ENCODE assay signal across 27 cellular contexts in the genomic region with DNA sequence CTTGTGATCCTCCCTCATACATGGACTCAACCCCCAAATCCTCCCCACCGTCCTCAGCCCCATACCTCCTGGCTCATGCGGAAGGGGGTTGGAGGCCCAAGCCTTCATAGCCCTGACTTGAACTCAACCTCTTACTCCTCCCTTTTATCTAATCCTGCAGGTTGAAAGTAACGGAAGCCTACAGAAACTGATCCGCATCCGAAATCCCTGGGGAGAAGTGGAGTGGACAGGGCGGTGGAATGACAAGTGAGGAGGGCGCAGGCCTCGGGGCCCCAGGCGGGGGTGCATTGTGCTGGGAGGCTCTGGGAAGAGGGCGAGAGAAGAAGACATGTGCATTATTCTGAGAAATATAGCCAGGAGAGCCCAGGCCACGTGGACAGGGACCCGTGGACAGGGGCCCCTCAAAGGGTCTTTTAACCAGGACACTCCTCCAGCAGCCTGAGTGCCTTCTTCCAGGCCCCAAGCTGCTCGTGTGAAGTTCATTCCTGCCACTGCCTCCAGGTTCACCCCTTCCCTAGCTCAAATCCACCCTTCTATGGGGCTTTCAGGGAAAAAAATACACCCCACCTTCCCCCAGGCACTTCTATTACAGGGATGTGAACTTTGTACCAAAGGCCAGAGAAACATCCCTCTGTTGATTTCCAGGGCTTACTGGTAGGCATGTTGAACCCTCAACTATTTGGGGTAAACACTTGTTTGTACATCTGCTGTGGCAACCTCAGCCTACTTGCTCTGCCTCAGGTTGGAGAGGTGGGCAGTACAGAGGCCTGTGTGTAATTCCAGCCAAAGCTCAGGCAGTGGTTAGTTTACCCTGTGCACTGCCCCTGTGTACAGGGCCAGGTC.
"Had no signal": no experiment of that assay in that cellular context is flagged by ENCODE, and none has a peak within 500 bp of the region (broad histone marks: within the 10 kb centered on the region; RNA-seq: fewer than 3 reads in every experiment).

No MANE protein-coding gene starts in this region.

- H3K4me3 ChIP-seq: adrenal gland, ascending aorta, esophagus muscularis mucosa, heart right ventricle, lower lobe of right lung, pancreas, psoas muscle, testis, transverse colon had no signal

- H3K4me3 Mint-ChIP-seq: activated CD4-positive, alpha-beta memory T cell treated with anti-CD3 and anti-CD28 coated beads for 36 hours; activated CD4-positive, alpha-beta T cell treated with anti-CD3 and anti-CD28 coated beads, Interleukin-2, amount 10 ng/mL, durations not matched to agents 24 days and 14 days; activated naive CD8-positive, alpha-beta T cell; activated T-cell treated with anti-CD3 and anti-CD28 coated beads, Interleukin-2, amount 50 U/mL, for 24 hours; T-helper 17 cell had no signal

- H3K27ac ChIP-seq: adrenal gland, ascending aorta, brain microvascular endothelial cell, esophagus muscularis mucosa, foreskin keratinocyte, lower lobe of right lung, neutrophil, pancreas, psoas muscle, testis, transverse colon, WERI-Rb-1 had no signal

- H3K27ac Mint-ChIP-seq: activated CD4-positive, alpha-beta T cell treated with anti-CD3 and anti-CD28 coated beads, Interleukin-2, amount 10 ng/mL, durations not matched to agents 24 days and 14 days; activated T-cell treated with anti-CD3 and anti-CD28 coated beads, Interleukin-2, amount 50 U/mL, for 24 hours; activated T-helper 2 cell treated with anti-CD3 and anti-CD28 coated beads, Interferon-gamma antibody, Interleukin-2, Interleukin-4, amounts not matched to agents 10 μg/mL and 5 μg/mL and 100 μg/mL, durations not matched to agents 14 hours and 24 hours and 36 hours; nephron; T-helper 17 cell had no signal

- DNase-seq: activated CD4-positive, alpha-beta memory T cell treated with anti-CD3 and anti-CD28 coated beads for 36 hours; activated CD4-positive, alpha-beta T cell treated with anti-CD3 and anti-CD28 coated beads, Interleukin-2, amount 10 ng/mL, durations not matched to agents 24 days and 14 days; activated CD4-positive, CD25-positive, alpha-beta regulatory T cell treated with anti-CD3 and anti-CD28 coated beads, Interleukin-2, amount 50 U/mL, for 72 hours; activated CD8-positive, alpha-beta memory T cell treated with anti-CD3 and anti-CD28 coated beads, Interleukin-2, amount 50 U/mL, for 48 hours; activated naive CD4-positive, alpha-beta T cell treated with Interleukin-2 at 50 U/mL for 16 hours; activated T-cell treated with anti-CD3 and anti-CD28 coated beads, Interleukin-2, amount 50 U/mL, for 24 hours; adrenal gland; brain microvascular endothelial cell; cortex of kidney; foreskin keratinocyte; heart right ventricle; lower lobe of right lung; pancreas; psoas muscle; stimulated activated CD4-positive, alpha-beta T cell treated with anti-CD3 and anti-CD28 coated beads, Interleukin-2, amount 100 ng/mL, for 48 hours; stimulated activated naive CD8-positive, alpha-beta T cell treated with anti-CD3 and anti-CD28 coated beads, Interleukin-15, Interleukin-2, amounts not matched to agents 100 U/mL and 50 U/mL, for 24 hours; T-helper 17 cell; T1000; testis; transverse colon; WERI-Rb-1 had no signal

- H3K36me3 ChIP-seq: neutrophil, WERI-Rb-1 had no signal

- H3K9me3 Mint-ChIP-seq: activated CD4-positive, alpha-beta memory T cell treated with anti-CD3 and anti-CD28 coated beads for 36 hours; activated CD4-positive, alpha-beta T cell treated with anti-CD3 and anti-CD28 coated beads, Interleukin-2, amount 10 ng/mL, durations not matched to agents 24 days and 14 days; activated T-cell treated with anti-CD3 and anti-CD28 coated beads, Interleukin-2, amount 50 U/mL, for 24 hours; activated T-helper 2 cell treated with anti-CD3 and anti-CD28 coated beads, Interferon-gamma antibody, Interleukin-2, Interleukin-4, amounts not matched to agents 10 μg/mL and 5 μg/mL and 100 μg/mL, durations not matched to agents 14 hours and 24 hours and 36 hours; nephron had no signal

- H3K9me3 ChIP-seq: adrenal gland, ascending aorta, esophagus muscularis mucosa, heart right ventricle, lower lobe of right lung, neutrophil, pancreas, psoas muscle, testis, transverse colon had no signal

- ATAC-seq: foreskin keratinocyte; heart right ventricle; lower lobe of right lung; pancreas; psoas muscle; stimulated activated naive CD8-positive, alpha-beta T cell treated with anti-CD3 and anti-CD28 coated beads, Interleukin-15, Interleukin-2, amounts not matched to agents 100 U/mL and 50 U/mL, for 24 hours; T-helper 17 cell had no signal

- H3K27me3 Mint-ChIP-seq: activated CD4-positive, alpha-beta memory T cell treated with anti-CD3 and anti-CD28 coated beads for 36 hours; activated CD4-positive, alpha-beta T cell treated with anti-CD3 and anti-CD28 coated beads, Interleukin-2, amount 10 ng/mL, durations not matched to agents 24 days and 14 days; activated naive CD8-positive, alpha-beta T cell; activated T-cell treated with anti-CD3 and anti-CD28 coated beads, Interleukin-2, amount 50 U/mL, for 24 hours; T-helper 17 cell had no signal

- H3K27me3 ChIP-seq: adrenal gland, ascending aorta, brain microvascular endothelial cell, esophagus muscularis mucosa, foreskin keratinocyte, heart right ventricle, pancreas, testis, transverse colon had no signal
